Comparison of ENCODE assay signal across 18 cellular contexts in genomic region chr4:155072417-155072816, GRCh38.
DNase-seq lines count a peak whose midpoint lies in the region; ATAC-seq and TF ChIP-seq lines count a peak whose summit lies in the region.
"Had no signal": no experiment of that assay in that cellular context is flagged by ENCODE, and none has a peak within 500 bp of the region (broad histone marks: within the 10 kb centered on the region; RNA-seq: fewer than 3 reads in every experiment).

No MANE protein-coding gene starts in this region.

- in situ Hi-C loops in transverse colon (cut with MboI; ENCODE audit: low pct_ligation_motif_present in 1 of 4, low pct_unique_long_range_greater_than_20kb in 1 of 4, low sequenced_read_pairs in 3 of 4) = no loop called here

- H3K4me3 ChIP-seq in GM06990 (replicated peaks; ENCODE audit: low read depth, low read length) (peak overlapping the region; percentile 48), Peyer's patch (no peak overlapping the region), testis (no peak overlapping the region), transverse colon (no peak overlapping the region)
- H3K4me3 ChIP-seq: BLaER1 treated with 17β-estradiol and CSF1 and Interleukin-3, amounts not matched to agents 10 nM and 100 nM had no signal

- H3K36me3 ChIP-seq in GM06990 (ENCODE audit: control insufficient read depth, insufficient read depth, low read length) (no peaks in the 10 kb centered on the region), Peyer's patch (no peaks in the 10 kb centered on the region), testis (ENCODE audit: low read depth, missing control alignments) (no peaks in the 10 kb centered on the region), transverse colon (no peaks in the 10 kb centered on the region)
- H3K36me3 ChIP-seq: BLaER1 treated with 17β-estradiol and CSF1 and Interleukin-3, amounts not matched to agents 10 nM and 100 nM had no signal

- H3K27me3 ChIP-seq in GM06990 (replicated peaks; ENCODE audit: control insufficient read depth, insufficient read depth, low read length) = no peaks in the 10 kb centered on the region
- H3K27me3 ChIP-seq in Peyer's patch = no peaks in the 10 kb centered on the region
- no peaks in the 10 kb centered on the region for H3K27me3 ChIP-seq in testis
- H3K27me3 ChIP-seq in transverse colon = no peaks in the 10 kb centered on the region
- H3K27me3 ChIP-seq: BLaER1 treated with 17β-estradiol and CSF1 and Interleukin-3, amounts not matched to agents 10 nM and 100 nM had no signal

- WGBS in testis, 2 donors = 71 to 94% methylated on average over 4 of the region's 4 CpGs
- 62 to 77% methylated on average over 3 to 4 of the region's 4 CpGs for WGBS in transverse colon (ENCODE audit: low coverage in 1 of 2), 2 donors

- TF ChIP-seq CTCF in GM06990 (IDR thresholded peaks at IDR 0.05; ENCODE audit: insufficient read depth, low read length, poor library complexity, severe bottlenecking) = no peak
- no peak for TF ChIP-seq CTCF in Peyer's patch (IDR thresholded peaks at IDR 0.05)
- TF ChIP-seq CTCF in testis (IDR thresholded peaks at IDR 0.05) = no peak
- no peak for TF ChIP-seq CTCF in transverse colon (IDR thresholded peaks at IDR 0.05)

- DNase-seq in GM06990 (ENCODE audit: extremely low read depth, insufficient read length) (peak; percentile 41), Peyer's patch (no peak), testis (no peak), transverse colon (no peak)
- DNase-seq: GOT3, HFFc6, Karpas-422, MM.1S, NCI-H1105 treated with DMSO at 0.1 percent for 48 hours, NCI-H187 treated with DMSO at 0.1 percent for 48 hours, NCI-H2171 treated with DMSO at 0.1 percent for 48 hours, NCI-H524 had no signal

- no peak for TF ChIP-seq EP300 in transverse colon (IDR thresholded peaks at IDR 0.05; ENCODE audit: low read depth)

- H3K4me1 ChIP-seq in Peyer's patch (no peaks in the 10 kb centered on the region), testis (peaks cover 13% of the 10 kb centered on the region), transverse colon (no peaks in the 10 kb centered on the region)
- H3K4me1 ChIP-seq: BLaER1 treated with 17β-estradiol and CSF1 and Interleukin-3, amounts not matched to agents 10 nM and 100 nM had no signal

- TF ChIP-seq POLR2A in Peyer's patch (IDR thresholded peaks at IDR 0.05) (no peak), testis (IDR thresholded peaks at IDR 0.05) (no peak), transverse colon (IDR thresholded peaks at IDR 0.05) (no peak)

- ATAC-seq in GM19035 (IDR thresholded peaks at IDR 0.05; ENCODE audit: unreplicated experiment) (peak; percentile 75), HG02571 (IDR thresholded peaks at IDR 0.05; ENCODE audit: unreplicated experiment) (peak; percentile 96), HG03442 (IDR thresholded peaks at IDR 0.05; ENCODE audit: unreplicated experiment) (peak; percentile 75), GM21737 (IDR thresholded peaks at IDR 0.05; ENCODE audit: unreplicated experiment) (no peak)

- intact Hi-C loops in testis (cut with DNase I; ENCODE audit: low total_unique reads) = no loop called here
- intact Hi-C loops in transverse colon (cut with DNase I; ENCODE audit: low total_unique reads) = no loop called here

- H3K27ac ChIP-seq in Peyer's patch (no peak overlapping the region), testis (peak overlapping the region in 1 of 2 donors; percentile 85), transverse colon (no peak overlapping the region)
- H3K27ac ChIP-seq: 22Rv1; BLaER1 treated with 17β-estradiol and CSF1 and Interleukin-3, amounts not matched to agents 10 nM and 100 nM had no signal

- H3K9me3 ChIP-seq in Peyer's patch = no peaks in the 10 kb centered on the region
- no peaks in the 10 kb centered on the region for H3K9me3 ChIP-seq in testis
- H3K9me3 ChIP-seq in transverse colon = no peaks in the 10 kb centered on the region
- H3K9me3 ChIP-seq: BLaER1 treated with 17β-estradiol and CSF1 and Interleukin-3, amounts not matched to agents 10 nM and 100 nM had no signal
